ENCODE assay signal across 8 cellular contexts in genomic region chr2:187547353-187547979, GRCh38. TPM values are rescaled to one million over a fixed set of nuclear protein-coding genes. Genes with fewer than 3 reads are reported as not detected.
A peak's percentile ranks its signal among the peaks of the same experiment; 100 is the strongest.
DNase-seq lines count a peak whose midpoint lies in the region; ATAC-seq and TF ChIP-seq lines count a peak whose summit lies in the region.

No MANE protein-coding gene starts in this region.

- H3K36me3 ChIP-seq in trophoblast cell (ENCODE audit: control insufficient read depth in 1 of 2, insufficient read depth in 2 of 2, low read length in 2 of 2) = no peaks in the 10 kb centered on the region

- H3K4ac ChIP-seq in trophoblast cell (ENCODE audit: low read depth, low read length) = no peak overlapping the region

- no peak overlapping the region for H4K12ac ChIP-seq in trophoblast cell (ENCODE audit: low read depth, low read length)

- H3K4me2 ChIP-seq in trophoblast cell (ENCODE audit: low read length) = no peak overlapping the region

- DNase-seq in DMS53 treated with DMSO at 0.1 percent for 48 hours (lab: John Stamatoyannopoulos, UW; ENCODE audit: unreplicated experiment) = peak; percentile 82
- DNase-seq in erythroblast (lab: John Stamatoyannopoulos, UW) = peak; percentile 61 to 83
- peak; percentile 89 to 93 for DNase-seq in trophoblast cell
- no peak for DNase-seq in DMS79 treated with DMSO at 0.1 percent for 48 hours (lab: John Stamatoyannopoulos, UW)
- DNase-seq in NCI-H187 treated with DMSO at 0.1 percent for 48 hours (lab: John Stamatoyannopoulos, UW) = no peak

- peaks cover 2% of the 10 kb centered on the region for H3K79me1 ChIP-seq in trophoblast cell (ENCODE audit: low read length)

- ATAC-seq in HG02678 (IDR thresholded peaks at IDR 0.05; ENCODE audit: unreplicated experiment) = no peak
- ATAC-seq in HG02840 (IDR thresholded peaks at IDR 0.05; ENCODE audit: low FRiP score, unreplicated experiment) = no peak

- H4K91ac ChIP-seq in trophoblast cell (ENCODE audit: low read depth, low read length) = no peak overlapping the region

- H3K18ac ChIP-seq in trophoblast cell (ENCODE audit: low read length) = no peak overlapping the region

- no CpG with 5 or more reads among the region's 2 CpGs for WGBS in trophoblast cell (ENCODE audit: extremely low coverage, insufficient coverage, insufficient read length)

- H3K14ac ChIP-seq in trophoblast cell (ENCODE audit: low read length) = no peak overlapping the region

- no peaks in the 10 kb centered on the region for H3K27me3 ChIP-seq in trophoblast cell (ENCODE audit: insufficient read depth, low read length)

- H3K4me3 ChIP-seq in trophoblast cell (ENCODE audit: low read depth, low read length) = no peak overlapping the region

- no peak overlapping the region for H3K27ac ChIP-seq in trophoblast cell (ENCODE audit: low read depth, low read length)

- no peak overlapping the region for H2BK120ac ChIP-seq in trophoblast cell (ENCODE audit: insufficient read depth, low read length, poor library complexity)

- no peak overlapping the region for H3K23ac ChIP-seq in trophoblast cell (ENCODE audit: low read length)

- no peaks in the 10 kb centered on the region for H3K9me3 ChIP-seq in trophoblast cell (ENCODE audit: insufficient read depth, low read depth, low read length)

- H2AK5ac ChIP-seq in trophoblast cell (ENCODE audit: low read length) = no peak overlapping the region

- H3K9ac ChIP-seq in trophoblast cell (ENCODE audit: low read length) = no peak overlapping the region

- no peak overlapping the region for H2BK12ac ChIP-seq in trophoblast cell (ENCODE audit: low read length)

- H3K79me2 ChIP-seq in trophoblast cell (ENCODE audit: control insufficient read depth, insufficient read depth, low read length, poor library complexity) = no peaks in the 10 kb centered on the region

- no peak for TF ChIP-seq POLR2A in erythroblast (IDR thresholded peaks at IDR 0.05; ENCODE audit: low read length)

- H2BK5ac ChIP-seq in trophoblast cell (ENCODE audit: low read depth, low read length, poor library complexity) = no peak overlapping the region

- H3K4me1 ChIP-seq in trophoblast cell (ENCODE audit: control insufficient read depth in 1 of 2, insufficient read depth in 2 of 2, low read length in 2 of 2) = peaks cover 0 to 2% of the 10 kb centered on the region in 2 experiments

- H2AFZ ChIP-seq in trophoblast cell (ENCODE audit: insufficient read depth, low read length, poor library complexity) = no peak overlapping the region

- H4K8ac ChIP-seq in trophoblast cell (ENCODE audit: low read depth, low read length) = no peak overlapping the region

TF ChIP-seq in PFSK-1, 5 proteins besides CTCF, POLR2A, EP300 and RAD21:
- TF ChIP-seq FOXP2 (optimal IDR thresholded peaks at IDR 0.05; ENCODE audit: borderline replicate concordance, extremely low read depth, extremely low read length, insufficient read depth) = no peak
- TF ChIP-seq SIN3A (IDR thresholded peaks at IDR 0.05; ENCODE audit: borderline replicate concordance, insufficient read depth, low read length) = peak; percentile 83; the same call in 1 of the 2 replicates

RNA-seq across cellular contexts. Expression of gene TFPI, which starts 6.8 kb away (rescaled TPM):
- polyA plus RNA-seq in PFSK-1 (2012; ENCODE audit: insufficient read length, low read depth) = 9.3 TPM
- 210 and 216 TPM in 2 replicates for polyA plus RNA-seq in trophoblast cell (2013)

Comparison
In these comparisons a context has a peak if more than half of its experiments do, and no peak if none do; other contexts are left out.
1. DNase-seq: peak in DMS53 treated with DMSO at 0.1 percent for 48 hours (single experiment), erythroblast (2 of 2) and trophoblast cell (2 of 2); none in DMS79 treated with DMSO at 0.1 percent for 48 hours (single experiment) and NCI-H187 treated with DMSO at 0.1 percent for 48 hours (single experiment).